2 cellular contexts compared by ENCODE assay signal in genomic region chr3:4360817-4361216, GRCh38.
TF ChIP-seq lines count a peak whose summit lies in the region.

No MANE protein-coding gene starts in this region.

TF ChIP-seq in liver, 16 proteins besides CTCF, POLR2A, EP300 and RAD21:
- TF ChIP-seq GABPA (IDR thresholded peaks at IDR 0.05 in 1 of 2, conservative IDR thresholded peaks at IDR 0.05 in 1 of 2) (no peak), NR2F2 (IDR thresholded peaks at IDR 0.05) (no peak), SP1 (IDR thresholded peaks at IDR 0.05) (peak; percentile 73), HNF4G (IDR thresholded peaks at IDR 0.05) (peak; percentile 45), REST (IDR thresholded peaks at IDR 0.05) (peak; percentile 34), MAX (IDR thresholded peaks at IDR 0.05) (peak; percentile 26), RXRA (IDR thresholded peaks at IDR 0.05) (peak; percentile 51 to 75), FOXA1 (IDR thresholded peaks at IDR 0.05) (no peak), YY1 (IDR thresholded peaks at IDR 0.05) (peak; percentile 54), JUND (IDR thresholded peaks at IDR 0.05) (no peak), HNF4A (conservative IDR thresholded peaks at IDR 0.05) (peak; percentile 53 to 60)

TF ChIP-seq in HepG2, 621 proteins besides CTCF, POLR2A, EP300 and RAD21:
- TF ChIP-seq DNMT1 (CRISPR knock-in tag; IDR thresholded peaks at IDR 0.05) (no peak), TOPORS (CRISPR knock-in tag; IDR thresholded peaks at IDR 0.05) (no peak), ZNF274 (CRISPR knock-in tag; IDR thresholded peaks at IDR 0.05) (no peak), ZFY (CRISPR knock-in tag; IDR thresholded peaks at IDR 0.05) (no peak), ZNF335 (CRISPR knock-in tag; IDR thresholded peaks at IDR 0.05) (no peak), NR0B2 (CRISPR knock-in tag; IDR thresholded peaks at IDR 0.05) (no peak), ZZZ3 (CRISPR knock-in tag; IDR thresholded peaks at IDR 0.05; ENCODE audit: borderline replicate concordance) (no peak), NR1H2 (CRISPR knock-in tag; IDR thresholded peaks at IDR 0.05; ENCODE audit: borderline replicate concordance, low read depth) (no peak), ZMYM3 (CRISPR knock-in tag; IDR thresholded peaks at IDR 0.05) (no peak), HMGXB3 (CRISPR knock-in tag; IDR thresholded peaks at IDR 0.05; ENCODE audit: borderline replicate concordance) (no peak), ZNF281 (CRISPR knock-in tag; IDR thresholded peaks at IDR 0.05; ENCODE audit: borderline replicate concordance) (no peak), ZBTB21 (CRISPR knock-in tag; IDR thresholded peaks at IDR 0.05) (no peak), ZNF691 (CRISPR knock-in tag; IDR thresholded peaks at IDR 0.05; ENCODE audit: borderline replicate concordance, low read depth) (no peak), ZNF513 (CRISPR knock-in tag; conservative IDR thresholded peaks at IDR 0.05) (no peak), ONECUT2 (CRISPR knock-in tag; IDR thresholded peaks at IDR 0.05) (no peak), THAP11 (CRISPR knock-in tag; IDR thresholded peaks at IDR 0.05) (no peak), ZNF704 (CRISPR knock-in tag; IDR thresholded peaks at IDR 0.05; ENCODE audit: borderline replicate concordance) (no peak), ZNF333 (CRISPR knock-in tag; IDR thresholded peaks at IDR 0.05; ENCODE audit: borderline replicate concordance) (no peak)
TF ChIP-seq in HepG2: peak in this region for 0.
